22 cellular contexts compared by ENCODE assay signal in genomic region chr9:91864372-91864771, GRCh38.
"Had no signal": no experiment of that assay in that cellular context is flagged by ENCODE, and none has a peak within 500 bp of the region (broad histone marks: within the 10 kb centered on the region; RNA-seq: fewer than 3 reads in every experiment).

No MANE protein-coding gene starts in this region.

- H3K27ac ChIP-seq: brain microvascular endothelial cell, coronary artery, foreskin keratinocyte, neutrophil, parathyroid adenoma had no signal

- H3K27me3 ChIP-seq: brain microvascular endothelial cell, transverse colon, uterus had no signal

- H2AFZ ChIP-seq: parathyroid adenoma had no signal

- H3K4me3 ChIP-seq: coronary artery, mucosa of descending colon, transverse colon, uterus had no signal

- H3K36me3 ChIP-seq: brain microvascular endothelial cell, neutrophil, transverse colon, uterus had no signal

- H3K9me3 ChIP-seq: mucosa of descending colon, neutrophil, transverse colon, uterus had no signal

- H3K4me1 ChIP-seq: foreskin keratinocyte, parathyroid adenoma had no signal

- DNase-seq: activated B cell treated with CpG ODN at 0.5 μM for 24 hours; activated CD4-positive, alpha-beta memory T cell treated with anti-CD3 and anti-CD28 coated beads, Interleukin-2, amount 10 ng/mL, durations not matched to agents 7 days and 5 days; activated CD4-positive, alpha-beta T cell treated with anti-CD3 and anti-CD28 coated beads for 4 hours; activated naive CD4-positive, alpha-beta T cell; activated naive CD8-positive, alpha-beta T cell treated with anti-CD3 and anti-CD28 coated beads, Interleukin-2, amount 10 ng/mL, durations not matched to agents 7 days and 5 days; activated T-cell treated with anti-CD3 and anti-CD28 coated beads, Interleukin-2, amount 50 U/mL, for 1 hour; brain microvascular endothelial cell; foreskin keratinocyte; left ventricle myocardium superior; mucosa of descending colon; naive B cell; stimulated activated CD4-positive, alpha-beta T cell treated with anti-CD3 and anti-CD28 coated beads, Interleukin-2, amount 100 ng/mL, for 24 hours; stimulated activated naive CD4-positive, alpha-beta T cell treated with Interleukin-2 at 50 U/mL for 16 hours; substantia nigra; T-helper 1 cell; T-helper 9 cell; transverse colon; uterus had no signal

- ATAC-seq: activated T-helper 17 cell treated with anti-CD3 and anti-CD28 coated beads, Interleukin-2, amount 50 U/mL, for 72 hours; foreskin keratinocyte; left ventricle myocardium superior; mucosa of descending colon had no signal
